5 cellular contexts compared by ENCODE assay signal in genomic region chr3:33895658-33896057, GRCh38.
"Had no signal": no experiment of that assay in that cellular context is flagged by ENCODE, and none has a peak within 500 bp of the region (broad histone marks: within the 10 kb centered on the region; RNA-seq: fewer than 3 reads in every experiment).

No MANE protein-coding gene starts in this region.

- ATAC-seq: HepG2 had no signal

- H3K9ac ChIP-seq: KMS-11 had no signal

- H3K4me2 ChIP-seq: KMS-11 had no signal

- FAIRE-seq: HepG2 had no signal

- DNase-seq: KBM-7, KG1 had no signal

- H3K27ac ChIP-seq: HL-60, KMS-11 had no signal
